In the genomic region with DNA sequence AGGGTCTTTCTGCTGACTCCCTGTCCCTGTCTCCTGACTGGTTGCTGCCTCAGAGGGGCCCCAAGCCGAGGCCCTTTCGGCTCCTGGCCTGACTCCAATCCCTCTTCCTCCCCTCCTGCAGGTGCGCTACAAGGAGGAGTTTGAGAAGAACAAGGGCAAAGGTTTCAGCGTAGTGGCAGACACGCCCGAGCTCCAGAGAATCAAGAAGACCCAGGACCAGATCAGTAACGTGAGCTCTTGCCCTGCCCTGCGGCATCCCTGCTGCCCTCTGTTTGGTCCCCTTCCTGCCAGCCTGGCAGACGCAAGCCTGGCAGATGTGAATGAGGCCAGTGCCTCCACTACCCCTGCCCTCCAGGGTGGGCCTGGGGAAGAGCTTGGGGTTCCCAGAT, we compare ENCODE assay signal across 8 cellular contexts. TPM values are rescaled to one million over a fixed set of nuclear protein-coding genes. Genes with fewer than 3 reads are reported as not detected.
DNase-seq lines count a peak whose midpoint lies in the region; ATAC-seq, FAIRE-seq and TF ChIP-seq lines count a peak whose summit lies in the region.

No MANE protein-coding gene starts in this region.

- CTCF ChIA-PET in HepG2 (lab: Yijun Ruan, JAX; ENCODE audit: low intra/inter-chr PET ratio, low total read pairs): no interaction called here

- intact Hi-C loops in HepG2 (cut with micrococcal nuclease; ENCODE audit: unreplicated experiment): no loop called here

- H3K27ac ChIP-seq in BLaER1 treated with 17β-estradiol and CSF1 and Interleukin-3, amounts not matched to agents 10 nM and 100 nM: peak overlapping the region; percentile 73 to 99 (median 94)
- H3K27ac ChIP-seq in Peyer's patch (peak overlapping the region; percentile 86 to 95 (median 88)), HepG2 (ENCODE audit: extremely low read length, insufficient read depth, low read length) (peak overlapping the region; percentile 36), smooth muscle cell (ENCODE audit: low read depth) (no peak overlapping the region)

- peaks cover 0 to 48% (median 0%) of the 10 kb centered on the region in 11 experiments; a peak in 7 of 22 replicates for H4K20me1 ChIP-seq in BLaER1 treated with 17β-estradiol and CSF1 and Interleukin-3, amounts not matched to agents 10 nM and 100 nM
- H4K20me1 ChIP-seq in HepG2 (ENCODE audit: insufficient read depth, low read length) (peaks cover 5% of the 10 kb centered on the region; the same call in 1 of the 2 replicates), smooth muscle cell (ENCODE audit: low read depth) (peaks cover 100% of the 10 kb centered on the region)

- in situ Hi-C loops in HepG2 (cut with HindIII; ENCODE audit: extremely low pct_ligation_motif_present, low pct_unique_long_range_greater_than_20kb): no loop called here

- no peak for TF ChIP-seq RAD21 in HepG2 (CRISPR knock-in tag; IDR thresholded peaks at IDR 0.05)

- ATAC-seq in GM21526 (IDR thresholded peaks at IDR 0.05; ENCODE audit: low FRiP score, unreplicated experiment) (peak; percentile 21), HepG2 (no peak)

- peak in 2 of 3 donors; percentile 24 to 82 for DNase-seq in Peyer's patch
- DNase-seq in HepG2 (ENCODE audit: low spot score): no peak
- DNase-seq in urothelium cell line (ENCODE audit: low spot score): peak; percentile 38
- no peak for DNase-seq in kidney glomerular epithelial cell (lab: John Stamatoyannopoulos, UW)
- no peak for DNase-seq in frontal cortex (ENCODE audit: low spot score in 2 of 2)
- DNase-seq in smooth muscle cell (lab: John Stamatoyannopoulos, UW; ENCODE audit: unreplicated experiment): no peak

- peaks cover 9 to 76% (median 59%) of the 10 kb centered on the region in 11 experiments for H3K36me3 ChIP-seq in BLaER1 treated with 17β-estradiol and CSF1 and Interleukin-3, amounts not matched to agents 10 nM and 100 nM
- H3K36me3 ChIP-seq in Peyer's patch (peaks cover 0 to 59% (median 0%) of the 10 kb centered on the region in 3 donors), HepG2 (replicated peaks in 1 of 2; ENCODE audit: control insufficient read depth in 1 of 2, insufficient read depth in 2 of 2, low read length in 2 of 2) (peaks cover 42 to 72% of the 10 kb centered on the region in 2 experiments), smooth muscle cell (ENCODE audit: low read depth) (peaks cover under 1% of the 10 kb centered on the region)

- no TSS peak for BruUV-seq in HepG2 (replicated peaks; lab: Mats Ljungman, UMichigan)

- no peaks in the 10 kb centered on the region for H3K9me3 ChIP-seq in BLaER1 treated with 17β-estradiol and CSF1 and Interleukin-3, amounts not matched to agents 10 nM and 100 nM (replicated peaks in 1 of 11)
- H3K9me3 ChIP-seq in Peyer's patch: no peaks in the 10 kb centered on the region
- no peaks in the 10 kb centered on the region for H3K9me3 ChIP-seq in HepG2 (ENCODE audit: low read length)
- H3K9me3 ChIP-seq in smooth muscle cell (replicated peaks; ENCODE audit: low read depth): no peaks in the 10 kb centered on the region

- H3K4me2 ChIP-seq in BLaER1 treated with 17β-estradiol and CSF1 and Interleukin-3, amounts not matched to agents 10 nM and 100 nM: peak overlapping the region; percentile 90 to 99 (median 95)
- H3K4me2 ChIP-seq in HepG2 (ENCODE audit: low read depth, low read length) (no peak overlapping the region), smooth muscle cell (no peak overlapping the region)

- no peak for TF ChIP-seq EP300 in HepG2 (IDR thresholded peaks at IDR 0.05; ENCODE audit: low read depth in 2 of 2, low read length in 2 of 2)
- no peak for TF ChIP-seq EP300 in HepG2 (CRISPR knock-in tag; IDR thresholded peaks at IDR 0.05; ENCODE audit: borderline replicate concordance)

- H3F3A ChIP-seq in smooth muscle cell (ENCODE audit: low read depth): peaks cover 44% of the 10 kb centered on the region

- H2AFZ ChIP-seq in HepG2 (ENCODE audit: low read length): no peak overlapping the region
- no peak overlapping the region for H2AFZ ChIP-seq in smooth muscle cell (ENCODE audit: low read depth)

- H3K4me3 ChIP-seq in BLaER1 treated with 17β-estradiol and CSF1 and Interleukin-3, amounts not matched to agents 10 nM and 100 nM: peak overlapping the region in 9 of 10 experiments; percentile 22 to 59 (median 43); a peak in 16 of 20 replicates
- H3K4me3 ChIP-seq in Peyer's patch: peak overlapping the region in 3 of 4 donors; percentile 18 to 38 (median 27)
- no peak overlapping the region for H3K4me3 ChIP-seq in HepG2 (replicated peaks in 1 of 3; ENCODE audit: insufficient read depth in 1 of 3, low read depth in 2 of 3, low read length in 3 of 3)
- H3K4me3 ChIP-seq in smooth muscle cell: no peak overlapping the region

- WGBS in HepG2 (ENCODE audit: low lambda C conversion rate): 97% methylated on average over 8 of the region's 9 CpGs
- WGBS in smooth muscle cell (ENCODE audit: low lambda C conversion rate): 93% methylated on average over 9 of the region's 9 CpGs

- POLR2A ChIA-PET in HepG2 (lab: Yijun Ruan, JAX): interaction anchor here (0.6 to 2.1 kb wide), 3 partner anchors 13 to 51 kb away, joined by 3 to 19 read pairs (median 4); no protein-coding TSS in a partner anchor

- no peaks in the 10 kb centered on the region for H3K27me3 ChIP-seq in BLaER1 treated with 17β-estradiol and CSF1 and Interleukin-3, amounts not matched to agents 10 nM and 100 nM
- no peaks in the 10 kb centered on the region for H3K27me3 ChIP-seq in Peyer's patch
- no peaks in the 10 kb centered on the region for H3K27me3 ChIP-seq in HepG2 (ENCODE audit: control insufficient read depth in 1 of 2, insufficient read depth in 2 of 2, low read length in 2 of 2)
- H3K27me3 ChIP-seq in smooth muscle cell (ENCODE audit: low read depth): no peaks in the 10 kb centered on the region

- H3K79me2 ChIP-seq in HepG2 (ENCODE audit: insufficient read depth, low read length): no peaks in the 10 kb centered on the region
- H3K79me2 ChIP-seq in smooth muscle cell (ENCODE audit: low read depth): peaks cover 21% of the 10 kb centered on the region

- H3K4me1 ChIP-seq in BLaER1 treated with 17β-estradiol and CSF1 and Interleukin-3, amounts not matched to agents 10 nM and 100 nM: peaks cover 82 to 100% (median 100%) of the 10 kb centered on the region in 10 experiments
- H3K4me1 ChIP-seq in Peyer's patch: peaks cover 30 to 90% (median 46%) of the 10 kb centered on the region in 4 donors
- peaks cover 28% of the 10 kb centered on the region for H3K4me1 ChIP-seq in HepG2 (ENCODE audit: insufficient read depth, low read length)
- H3K4me1 ChIP-seq in smooth muscle cell (ENCODE audit: low read depth): peaks cover 48% of the 10 kb centered on the region

- TF ChIP-seq POLR2A in Peyer's patch (IDR thresholded peaks at IDR 0.05): peak; percentile 18 to 23
- no peak for TF ChIP-seq POLR2A in HepG2 (IDR thresholded peaks at IDR 0.05; ENCODE audit: insufficient read depth in 1 of 2, low read depth in 2 of 2, low read length in 2 of 2)

- no peak for TF ChIP-seq CTCF in Peyer's patch (IDR thresholded peaks at IDR 0.05)
- TF ChIP-seq CTCF in HepG2 (CRISPR knock-in tag; IDR thresholded peaks at IDR 0.05): no peak
- TF ChIP-seq CTCF in smooth muscle cell (IDR thresholded peaks at IDR 0.05; ENCODE audit: borderline replicate concordance, insufficient read depth, poor library complexity, severe bottlenecking): no peak

- H3K9ac ChIP-seq in BLaER1 treated with 17β-estradiol and CSF1 and Interleukin-3, amounts not matched to agents 10 nM and 100 nM: peak overlapping the region; percentile 71 to 90 (median 83)
- H3K9ac ChIP-seq in HepG2 (ENCODE audit: insufficient read depth, low read depth, low read length): no peak overlapping the region
- no peak overlapping the region for H3K9ac ChIP-seq in smooth muscle cell (ENCODE audit: low read depth)

- FAIRE-seq in HepG2 (lab: Jason Lieb, UNC) (no peak), urothelium cell line (lab: Jason Lieb, UNC) (peak; percentile 42), frontal cortex (lab: Jason Lieb, UNC) (no peak)

RNA-seq across cellular contexts. Expression of a gene that starts 28.4 kb away (rescaled TPM):
- total RNA-seq in Peyer's patch (100 to 1,000 TPM; 166 to 654 (median 590) TPM), HepG2 (2016; rRNA removed; fragmentation: Illumina TruSeq; extraction: Trizol) (97.0 and 110 TPM in 2 replicates), frontal cortex (44.0 TPM), smooth muscle cell (108 and 133 TPM in 2 replicates)
- total RNA-seq in HepG2 (2016; cell fraction: cytosol; rRNA removed; fragmentation: Illumina TruSeq; extraction: Trizol; ENCODE audit: low read depth): 9.8 and 10.1 TPM in 2 replicates
- total RNA-seq in HepG2 (2016; cell fraction: insoluble cytoplasmic fraction; rRNA removed; fragmentation: Illumina TruSeq; extraction: Trizol): 92.3 and 97.2 TPM in 2 replicates
- 38.1 and 38.7 TPM in 2 replicates for total RNA-seq in HepG2 (2016; cell fraction: membrane; rRNA removed; fragmentation: Illumina TruSeq; extraction: Trizol)
- total RNA-seq in HepG2 (2016; cell fraction: nucleus; rRNA removed; fragmentation: Illumina TruSeq; extraction: Trizol): 62.5 and 68.5 TPM in 2 replicates
- polyA plus RNA-seq in HepG2 (2011; rRNA removed) (70.1 and 80.4 TPM in 2 replicates), smooth muscle cell (120 and 130 TPM in 2 replicates)
- polyA plus RNA-seq in HepG2 (2011; cell fraction: cytosol; rRNA removed): 81.9 and 127 TPM in 2 replicates
- polyA plus RNA-seq in HepG2 (2011; cell fraction: nucleus; rRNA removed): 107 and 129 TPM in 2 replicates
- 82.2 and 85.9 TPM in 2 replicates for polyA plus RNA-seq in HepG2 (2012)
- 7.2 and 8.1 TPM in 2 replicates for polyA plus RNA-seq in HepG2 (2016; cell fraction: cytosol; fragmentation: Illumina TruSeq; extraction: Trizol; ENCODE audit: low read depth)
- 138 and 161 TPM in 2 replicates for polyA plus RNA-seq in HepG2 (2016; cell fraction: insoluble cytoplasmic fraction; fragmentation: Illumina TruSeq; extraction: Trizol; ENCODE audit: low read depth)
- polyA plus RNA-seq in HepG2 (2016; cell fraction: membrane; fragmentation: Illumina TruSeq; extraction: Trizol; ENCODE audit: low read depth): 25.1 and 28.1 TPM in 2 replicates
- 109 and 113 TPM in 2 replicates for polyA plus RNA-seq in HepG2 (2016; cell fraction: nucleus; fragmentation: Illumina TruSeq; extraction: Trizol; ENCODE audit: insufficient read depth, low read depth)
- 136 and 189 TPM in 2 replicates for polyA minus RNA-seq in HepG2 (2011; rRNA and poly(A)+ RNA removed; ENCODE audit: low replicate concordance)
- 107 and 130 TPM in 2 replicates for polyA minus RNA-seq in HepG2 (2011; cell fraction: cytosol; rRNA and poly(A)+ RNA removed)
- 49.2 and 50.4 TPM in 2 replicates for polyA minus RNA-seq in HepG2 (2011; cell fraction: nucleus; rRNA and poly(A)+ RNA removed)

RNA-seq across cellular contexts. Expression of a gene that starts 44.8 kb away (rescaled TPM):
- 1,000 to 10,000 TPM in 1 of 4 donors, 100 to 1,000 TPM in 3; 347 to 1,233 (median 540) TPM for total RNA-seq in Peyer's patch
- 2,790 and 3,298 TPM in 2 replicates for total RNA-seq in HepG2 (2016; rRNA removed; fragmentation: Illumina TruSeq; extraction: Trizol)
- total RNA-seq in HepG2 (2016; cell fraction: cytosol; rRNA removed; fragmentation: Illumina TruSeq; extraction: Trizol; ENCODE audit: low read depth): 4,051 and 4,588 TPM in 2 replicates
- 2,655 and 3,446 TPM in 2 replicates for total RNA-seq in HepG2 (2016; cell fraction: insoluble cytoplasmic fraction; rRNA removed; fragmentation: Illumina TruSeq; extraction: Trizol)
- 6,899 and 6,901 TPM in 2 replicates for total RNA-seq in HepG2 (2016; cell fraction: membrane; rRNA removed; fragmentation: Illumina TruSeq; extraction: Trizol)
- total RNA-seq in HepG2 (2016; cell fraction: nucleus; rRNA removed; fragmentation: Illumina TruSeq; extraction: Trizol): 995 and 1,125 TPM in 2 replicates
- 4,288 and 4,860 TPM in 2 replicates for polyA plus RNA-seq in HepG2 (2011; rRNA removed)
- 4,164 and 5,084 TPM in 2 replicates for polyA plus RNA-seq in HepG2 (2011; cell fraction: cytosol; rRNA removed)
- 680 and 915 TPM in 2 replicates for polyA plus RNA-seq in HepG2 (2011; cell fraction: nucleus; rRNA removed)
- 4,457 and 5,527 TPM in 2 replicates for polyA plus RNA-seq in HepG2 (2012)
- 5,325 and 6,272 TPM in 2 replicates for polyA plus RNA-seq in HepG2 (2016; cell fraction: cytosol; fragmentation: Illumina TruSeq; extraction: Trizol; ENCODE audit: low read depth)
- 3,877 and 3,973 TPM in 2 replicates for polyA plus RNA-seq in HepG2 (2016; cell fraction: insoluble cytoplasmic fraction; fragmentation: Illumina TruSeq; extraction: Trizol; ENCODE audit: low read depth)
- polyA plus RNA-seq in HepG2 (2016; cell fraction: membrane; fragmentation: Illumina TruSeq; extraction: Trizol; ENCODE audit: low read depth): 7,669 and 7,726 TPM in 2 replicates
- 2,046 and 2,062 TPM in 2 replicates for polyA plus RNA-seq in HepG2 (2016; cell fraction: nucleus; fragmentation: Illumina TruSeq; extraction: Trizol; ENCODE audit: insufficient read depth, low read depth)
- 223 and 322 TPM in 2 replicates for polyA minus RNA-seq in HepG2 (2011; rRNA and poly(A)+ RNA removed; ENCODE audit: low replicate concordance)
- 1,056 and 1,226 TPM in 2 replicates for polyA minus RNA-seq in HepG2 (2011; cell fraction: cytosol; rRNA and poly(A)+ RNA removed)
- 292 and 362 TPM in 2 replicates for polyA minus RNA-seq in HepG2 (2011; cell fraction: nucleus; rRNA and poly(A)+ RNA removed)
- 1,517 TPM for total RNA-seq in frontal cortex
- total RNA-seq in smooth muscle cell: 1,675 and 1,715 TPM in 2 replicates
- 435 and 499 TPM in 2 replicates for polyA plus RNA-seq in smooth muscle cell

Comparison
In these comparisons a context has a peak if more than half of its experiments do, and no peak if none do; other contexts are left out.
1. H3K4me2 ChIP-seq: peak in BLaER1 treated with 17β-estradiol and CSF1 and Interleukin-3, amounts not matched to agents 10 nM and 100 nM (11 of 11); none in HepG2 (single experiment) and smooth muscle cell (single experiment).
2. H3K4me3 ChIP-seq: peak in BLaER1 treated with 17β-estradiol and CSF1 and Interleukin-3, amounts not matched to agents 10 nM and 100 nM (9 of 10) and Peyer's patch (3 of 4); none in HepG2 (0 of 3) and smooth muscle cell (single experiment).
3. H3K9ac ChIP-seq: peak in BLaER1 treated with 17β-estradiol and CSF1 and Interleukin-3, amounts not matched to agents 10 nM and 100 nM (11 of 11); none in HepG2 (single experiment) and smooth muscle cell (single experiment).
4. DNase-seq: peak in Peyer's patch (2 of 3) and urothelium cell line (single experiment); none in HepG2 (single experiment), kidney glomerular epithelial cell (single experiment), frontal cortex (0 of 2) and smooth muscle cell (single experiment).
5. POLR2A ChIP-seq: peak in Peyer's patch (2 of 2); none in HepG2 (0 of 2).